In the genomic region with DNA sequence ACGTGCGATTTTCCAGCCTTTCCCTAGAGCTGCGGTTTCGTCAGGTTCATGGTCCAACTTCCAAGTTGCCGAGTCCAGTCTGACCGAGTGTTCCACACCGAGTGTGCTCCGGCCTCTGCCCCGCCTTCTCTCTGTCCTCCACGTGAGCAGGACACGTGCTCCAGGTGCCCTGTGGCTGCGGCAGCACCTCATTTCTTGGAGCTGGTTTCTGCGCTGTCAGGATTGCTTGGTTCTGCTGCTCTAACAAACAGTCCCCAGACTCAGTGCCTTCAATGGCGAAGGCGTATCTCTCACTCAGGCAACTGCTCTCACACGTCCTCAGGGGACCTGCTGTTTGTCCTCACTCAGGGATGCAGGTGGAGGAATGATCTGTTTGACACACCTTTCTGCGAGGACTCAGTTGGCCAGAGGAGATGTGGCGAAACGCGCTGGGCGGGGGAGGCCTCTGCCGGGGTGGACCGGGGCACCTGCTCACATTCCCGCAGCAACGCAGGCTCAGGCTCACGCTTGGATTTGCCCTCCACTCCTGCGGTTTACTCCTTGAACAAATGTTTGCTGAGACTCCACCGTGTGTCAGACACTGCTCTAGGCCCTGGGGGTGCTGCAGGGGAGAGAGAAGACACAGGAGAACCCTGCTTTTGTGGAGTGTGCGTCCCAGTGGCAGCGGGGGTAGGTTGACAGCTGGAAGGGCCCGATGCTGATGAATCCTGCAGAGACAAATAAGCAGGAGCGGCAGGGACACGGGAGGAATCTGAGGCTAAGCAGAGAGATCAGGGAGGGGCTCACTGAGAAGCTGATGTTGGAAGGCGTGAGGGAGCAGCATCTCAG, we compare ENCODE assay signal across 1 cellular context.
TF ChIP-seq lines count a peak whose summit lies in the region.

No MANE protein-coding gene starts in this region.

TF ChIP-seq in HepG2, 621 proteins besides CTCF, POLR2A, EP300 and RAD21 (continued from another document and continues in another):
- TF ChIP-seq TCF7 (IDR thresholded peaks at IDR 0.05; ENCODE audit: low read depth) (peak; percentile 41; the same call in 1 of the 2 replicates), KAT8 (CRISPR knock-in tag; IDR thresholded peaks at IDR 0.05) (0 out of 2 replicates have a peak, but pooled peaks have one; percentile 42), HES4 (CRISPR knock-in tag; IDR thresholded peaks at IDR 0.05; ENCODE audit: borderline replicate concordance) (peak; percentile 75; the same call in 1 of the 2 replicates), MAZ (IDR thresholded peaks at IDR 0.05; ENCODE audit: borderline replicate concordance, low read depth, low read length) (no peak), MAZ (CRISPR knock-in tag; IDR thresholded peaks at IDR 0.05; ENCODE audit: low read depth) (peak; percentile 50; the same call in 1 of the 2 replicates), ZNF230 (CRISPR knock-in tag; IDR thresholded peaks at IDR 0.05) (peak; percentile 77; the same call in 1 of the 2 replicates), RARA (CRISPR knock-in tag; IDR thresholded peaks at IDR 0.05) (peak; percentile 74), GATAD2A (CRISPR knock-in tag; IDR thresholded peaks at IDR 0.05) (peak; percentile 59; the same call in 1 of the 2 replicates), ZSCAN22 (CRISPR knock-in tag; IDR thresholded peaks at IDR 0.05) (peak; percentile 55; the same call in 1 of the 2 replicates), MXD4 (CRISPR knock-in tag; IDR thresholded peaks at IDR 0.05) (peak; percentile 71; the same call in 1 of the 2 replicates), CBX5 (CRISPR knock-in tag; IDR thresholded peaks at IDR 0.05; ENCODE audit: borderline replicate concordance) (peak; percentile 52; the same call in 1 of the 2 replicates), ZNF251 (CRISPR knock-in tag; IDR thresholded peaks at IDR 0.05) (no peak), EEA1 (CRISPR knock-in tag; IDR thresholded peaks at IDR 0.05; ENCODE audit: borderline replicate concordance) (no peak), ZNF878 (CRISPR knock-in tag; IDR thresholded peaks at IDR 0.05) (peak; percentile 75; the same call in 1 of the 2 replicates), PPARG (CRISPR knock-in tag; conservative IDR thresholded peaks at IDR 0.05) (0 out of 2 replicates have a peak, but pooled peaks have one; percentile 35), ZNF850 (CRISPR knock-in tag; conservative IDR thresholded peaks at IDR 0.05) (no peak), ZNF546 (CRISPR knock-in tag; conservative IDR thresholded peaks at IDR 0.05) (peak; percentile 73; the same call in 1 of the 2 replicates), MYC (CRISPR knock-in tag; IDR thresholded peaks at IDR 0.05; ENCODE audit: borderline replicate concordance) (peak; percentile 93), KLF6 (CRISPR knock-in tag; IDR thresholded peaks at IDR 0.05) (peak; percentile 77; the same call in 1 of the 2 replicates), ZFX (CRISPR knock-in tag; IDR thresholded peaks at IDR 0.05; ENCODE audit: low read depth) (peak; percentile 60; the same call in 1 of the 2 replicates), TARDBP (CRISPR knock-in tag; IDR thresholded peaks at IDR 0.05) (peak; percentile 84; the same call in 1 of the 2 replicates), ZNF883 (CRISPR knock-in tag; IDR thresholded peaks at IDR 0.05; ENCODE audit: not compliant biosample characterization) (peak; percentile 77), CEBPG (CRISPR knock-in tag; IDR thresholded peaks at IDR 0.05) (peak; percentile 58), ZNF468 (CRISPR knock-in tag; IDR thresholded peaks at IDR 0.05) (no peak)
- TF ChIP-seq, protein P1, sequence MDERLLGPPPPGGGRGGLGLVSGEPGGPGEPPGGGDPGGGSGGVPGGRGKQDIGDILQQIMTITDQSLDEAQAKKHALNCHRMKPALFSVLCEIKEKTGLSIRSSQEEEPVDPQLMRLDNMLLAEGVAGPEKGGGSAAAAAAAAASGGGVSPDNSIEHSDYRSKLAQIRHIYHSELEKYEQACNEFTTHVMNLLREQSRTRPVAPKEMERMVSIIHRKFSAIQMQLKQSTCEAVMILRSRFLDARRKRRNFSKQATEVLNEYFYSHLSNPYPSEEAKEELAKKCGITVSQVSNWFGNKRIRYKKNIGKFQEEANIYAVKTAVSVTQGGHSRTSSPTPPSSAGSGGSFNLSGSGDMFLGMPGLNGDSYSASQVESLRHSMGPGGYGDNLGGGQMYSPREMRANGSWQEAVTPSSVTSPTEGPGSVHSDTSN (CRISPR knock-in tag; IDR thresholded peaks at IDR 0.05) = no peak
- TF ChIP-seq, protein P2, sequence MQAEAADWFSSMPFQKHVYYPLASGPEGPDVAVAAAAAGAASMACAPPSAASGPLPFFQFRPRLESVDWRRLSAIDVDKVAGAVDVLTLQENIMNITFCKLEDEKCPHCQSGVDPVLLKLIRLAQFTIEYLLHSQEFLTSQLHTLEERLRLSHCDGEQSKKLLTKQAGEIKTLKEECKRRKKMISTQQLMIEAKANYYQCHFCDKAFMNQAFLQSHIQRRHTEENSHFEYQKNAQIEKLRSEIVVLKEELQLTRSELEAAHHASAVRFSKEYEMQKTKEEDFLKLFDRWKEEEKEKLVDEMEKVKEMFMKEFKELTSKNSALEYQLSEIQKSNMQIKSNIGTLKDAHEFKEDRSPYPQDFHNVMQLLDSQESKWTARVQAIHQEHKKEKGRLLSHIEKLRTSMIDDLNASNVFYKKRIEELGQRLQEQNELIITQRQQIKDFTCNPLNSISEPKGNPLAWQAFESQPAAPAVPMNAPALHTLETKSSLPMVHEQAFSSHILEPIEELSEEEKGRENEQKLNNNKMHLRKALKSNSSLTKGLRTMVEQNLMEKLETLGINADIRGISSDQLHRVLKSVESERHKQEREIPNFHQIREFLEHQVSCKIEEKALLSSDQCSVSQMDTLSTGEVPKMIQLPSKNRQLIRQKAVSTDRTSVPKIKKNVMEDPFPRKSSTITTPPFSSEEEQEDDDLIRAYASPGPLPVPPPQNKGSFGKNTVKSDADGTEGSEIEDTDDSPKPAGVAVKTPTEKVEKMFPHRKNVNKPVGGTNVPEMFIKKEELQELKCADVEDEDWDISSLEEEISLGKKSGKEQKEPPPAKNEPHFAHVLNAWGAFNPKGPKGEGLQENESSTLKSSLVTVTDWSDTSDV (CRISPR knock-in tag; IDR thresholded peaks at IDR 0.05) = peak; percentile 94; the same call in 1 of the 2 replicates
- TF ChIP-seq, protein P3, sequence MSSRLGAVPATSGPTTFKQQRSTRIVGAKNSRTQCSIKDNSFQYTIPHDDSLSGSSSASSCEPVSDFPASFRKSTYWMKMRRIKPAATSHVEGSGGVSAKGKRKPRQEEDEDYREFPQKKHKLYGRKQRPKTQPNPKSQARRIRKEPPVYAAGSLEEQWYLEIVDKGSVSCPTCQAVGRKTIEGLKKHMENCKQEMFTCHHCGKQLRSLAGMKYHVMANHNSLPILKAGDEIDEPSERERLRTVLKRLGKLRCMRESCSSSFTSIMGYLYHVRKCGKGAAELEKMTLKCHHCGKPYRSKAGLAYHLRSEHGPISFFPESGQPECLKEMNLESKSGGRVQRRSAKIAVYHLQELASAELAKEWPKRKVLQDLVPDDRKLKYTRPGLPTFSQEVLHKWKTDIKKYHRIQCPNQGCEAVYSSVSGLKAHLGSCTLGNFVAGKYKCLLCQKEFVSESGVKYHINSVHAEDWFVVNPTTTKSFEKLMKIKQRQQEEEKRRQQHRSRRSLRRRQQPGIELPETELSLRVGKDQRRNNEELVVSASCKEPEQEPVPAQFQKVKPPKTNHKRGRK (CRISPR knock-in tag; IDR thresholded peaks at IDR 0.05) = 0 out of 2 replicates have a peak, but pooled peaks have one; percentile 68
- TF ChIP-seq, protein P4, sequence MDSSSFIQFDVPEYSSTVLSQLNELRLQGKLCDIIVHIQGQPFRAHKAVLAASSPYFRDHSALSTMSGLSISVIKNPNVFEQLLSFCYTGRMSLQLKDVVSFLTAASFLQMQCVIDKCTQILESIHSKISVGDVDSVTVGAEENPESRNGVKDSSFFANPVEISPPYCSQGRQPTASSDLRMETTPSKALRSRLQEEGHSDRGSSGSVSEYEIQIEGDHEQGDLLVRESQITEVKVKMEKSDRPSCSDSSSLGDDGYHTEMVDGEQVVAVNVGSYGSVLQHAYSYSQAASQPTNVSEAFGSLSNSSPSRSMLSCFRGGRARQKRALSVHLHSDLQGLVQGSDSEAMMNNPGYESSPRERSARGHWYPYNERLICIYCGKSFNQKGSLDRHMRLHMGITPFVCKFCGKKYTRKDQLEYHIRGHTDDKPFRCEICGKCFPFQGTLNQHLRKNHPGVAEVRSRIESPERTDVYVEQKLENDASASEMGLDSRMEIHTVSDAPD (CRISPR knock-in tag; IDR thresholded peaks at IDR 0.05) = peak; percentile 76; the same call in 1 of the 2 replicates
- TF ChIP-seq, protein P5, sequence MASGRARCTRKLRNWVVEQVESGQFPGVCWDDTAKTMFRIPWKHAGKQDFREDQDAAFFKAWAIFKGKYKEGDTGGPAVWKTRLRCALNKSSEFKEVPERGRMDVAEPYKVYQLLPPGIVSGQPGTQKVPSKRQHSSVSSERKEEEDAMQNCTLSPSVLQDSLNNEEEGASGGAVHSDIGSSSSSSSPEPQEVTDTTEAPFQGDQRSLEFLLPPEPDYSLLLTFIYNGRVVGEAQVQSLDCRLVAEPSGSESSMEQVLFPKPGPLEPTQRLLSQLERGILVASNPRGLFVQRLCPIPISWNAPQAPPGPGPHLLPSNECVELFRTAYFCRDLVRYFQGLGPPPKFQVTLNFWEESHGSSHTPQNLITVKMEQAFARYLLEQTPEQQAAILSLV (CRISPR knock-in tag; IDR thresholded peaks at IDR 0.05; ENCODE audit: borderline replicate concordance) = peak; percentile 77
- TF ChIP-seq, protein P6, sequence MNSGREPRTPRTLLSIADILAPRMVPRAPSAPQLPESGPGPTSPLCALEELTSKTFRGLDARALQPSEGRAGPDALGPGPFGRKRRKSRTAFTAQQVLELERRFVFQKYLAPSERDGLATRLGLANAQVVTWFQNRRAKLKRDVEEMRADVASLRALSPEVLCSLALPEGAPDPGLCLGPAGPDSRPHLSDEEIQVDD (CRISPR knock-in tag; IDR thresholded peaks at IDR 0.05; ENCODE audit: borderline replicate concordance) = peak; percentile 92; the same call in 1 of the 2 replicates
- TF ChIP-seq, protein P7, sequence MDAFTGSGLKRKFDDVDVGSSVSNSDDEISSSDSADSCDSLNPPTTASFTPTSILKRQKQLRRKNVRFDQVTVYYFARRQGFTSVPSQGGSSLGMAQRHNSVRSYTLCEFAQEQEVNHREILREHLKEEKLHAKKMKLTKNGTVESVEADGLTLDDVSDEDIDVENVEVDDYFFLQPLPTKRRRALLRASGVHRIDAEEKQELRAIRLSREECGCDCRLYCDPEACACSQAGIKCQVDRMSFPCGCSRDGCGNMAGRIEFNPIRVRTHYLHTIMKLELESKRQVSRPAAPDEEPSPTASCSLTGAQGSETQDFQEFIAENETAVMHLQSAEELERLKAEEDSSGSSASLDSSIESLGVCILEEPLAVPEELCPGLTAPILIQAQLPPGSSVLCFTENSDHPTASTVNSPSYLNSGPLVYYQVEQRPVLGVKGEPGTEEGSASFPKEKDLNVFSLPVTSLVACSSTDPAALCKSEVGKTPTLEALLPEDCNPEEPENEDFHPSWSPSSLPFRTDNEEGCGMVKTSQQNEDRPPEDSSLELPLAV (CRISPR knock-in tag; conservative IDR thresholded peaks at IDR 0.05; ENCODE audit: low read depth) = no peak
- TF ChIP-seq, protein P8, sequence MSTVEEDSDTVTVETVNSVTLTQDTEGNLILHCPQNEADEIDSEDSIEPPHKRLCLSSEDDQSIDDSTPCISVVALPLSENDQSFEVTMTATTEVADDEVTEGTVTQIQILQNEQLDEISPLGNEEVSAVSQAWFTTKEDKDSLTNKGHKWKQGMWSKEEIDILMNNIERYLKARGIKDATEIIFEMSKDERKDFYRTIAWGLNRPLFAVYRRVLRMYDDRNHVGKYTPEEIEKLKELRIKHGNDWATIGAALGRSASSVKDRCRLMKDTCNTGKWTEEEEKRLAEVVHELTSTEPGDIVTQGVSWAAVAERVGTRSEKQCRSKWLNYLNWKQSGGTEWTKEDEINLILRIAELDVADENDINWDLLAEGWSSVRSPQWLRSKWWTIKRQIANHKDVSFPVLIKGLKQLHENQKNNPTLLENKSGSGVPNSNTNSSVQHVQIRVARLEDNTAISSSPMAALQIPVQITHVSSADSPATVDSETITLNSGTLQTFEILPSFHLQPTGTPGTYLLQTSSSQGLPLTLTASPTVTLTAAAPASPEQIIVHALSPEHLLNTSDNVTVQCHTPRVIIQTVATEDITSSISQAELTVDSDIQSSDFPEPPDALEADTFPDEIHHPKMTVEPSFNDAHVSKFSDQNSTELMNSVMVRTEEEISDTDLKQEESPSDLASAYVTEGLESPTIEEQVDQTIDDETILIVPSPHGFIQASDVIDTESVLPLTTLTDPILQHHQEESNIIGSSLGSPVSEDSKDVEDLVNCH (CRISPR knock-in tag; IDR thresholded peaks at IDR 0.05) = 0 out of 2 replicates have a peak, but pooled peaks have one; percentile 36
- TF ChIP-seq, protein P9, sequence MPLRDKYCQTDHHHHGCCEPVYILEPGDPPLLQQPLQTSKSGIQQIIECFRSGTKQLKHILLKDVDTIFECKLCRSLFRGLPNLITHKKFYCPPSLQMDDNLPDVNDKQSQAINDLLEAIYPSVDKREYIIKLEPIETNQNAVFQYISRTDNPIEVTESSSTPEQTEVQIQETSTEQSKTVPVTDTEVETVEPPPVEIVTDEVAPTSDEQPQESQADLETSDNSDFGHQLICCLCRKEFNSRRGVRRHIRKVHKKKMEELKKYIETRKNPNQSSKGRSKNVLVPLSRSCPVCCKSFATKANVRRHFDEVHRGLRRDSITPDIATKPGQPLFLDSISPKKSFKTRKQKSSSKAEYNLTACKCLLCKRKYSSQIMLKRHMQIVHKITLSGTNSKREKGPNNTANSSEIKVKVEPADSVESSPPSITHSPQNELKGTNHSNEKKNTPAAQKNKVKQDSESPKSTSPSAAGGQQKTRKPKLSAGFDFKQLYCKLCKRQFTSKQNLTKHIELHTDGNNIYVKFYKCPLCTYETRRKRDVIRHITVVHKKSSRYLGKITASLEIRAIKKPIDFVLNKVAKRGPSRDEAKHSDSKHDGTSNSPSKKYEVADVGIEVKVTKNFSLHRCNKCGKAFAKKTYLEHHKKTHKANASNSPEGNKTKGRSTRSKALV (CRISPR knock-in tag; IDR thresholded peaks at IDR 0.05) = peak; percentile 52; the same call in 1 of the 2 replicates
- TF ChIP-seq, protein P10, sequence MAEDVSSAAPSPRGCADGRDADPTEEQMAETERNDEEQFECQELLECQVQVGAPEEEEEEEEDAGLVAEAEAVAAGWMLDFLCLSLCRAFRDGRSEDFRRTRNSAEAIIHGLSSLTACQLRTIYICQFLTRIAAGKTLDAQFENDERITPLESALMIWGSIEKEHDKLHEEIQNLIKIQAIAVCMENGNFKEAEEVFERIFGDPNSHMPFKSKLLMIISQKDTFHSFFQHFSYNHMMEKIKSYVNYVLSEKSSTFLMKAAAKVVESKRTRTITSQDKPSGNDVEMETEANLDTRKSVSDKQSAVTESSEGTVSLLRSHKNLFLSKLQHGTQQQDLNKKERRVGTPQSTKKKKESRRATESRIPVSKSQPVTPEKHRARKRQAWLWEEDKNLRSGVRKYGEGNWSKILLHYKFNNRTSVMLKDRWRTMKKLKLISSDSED (CRISPR knock-in tag; IDR thresholded peaks at IDR 0.05) = 0 out of 2 replicates have a peak, but pooled peaks have one; percentile 33
- TF ChIP-seq, protein P11, sequence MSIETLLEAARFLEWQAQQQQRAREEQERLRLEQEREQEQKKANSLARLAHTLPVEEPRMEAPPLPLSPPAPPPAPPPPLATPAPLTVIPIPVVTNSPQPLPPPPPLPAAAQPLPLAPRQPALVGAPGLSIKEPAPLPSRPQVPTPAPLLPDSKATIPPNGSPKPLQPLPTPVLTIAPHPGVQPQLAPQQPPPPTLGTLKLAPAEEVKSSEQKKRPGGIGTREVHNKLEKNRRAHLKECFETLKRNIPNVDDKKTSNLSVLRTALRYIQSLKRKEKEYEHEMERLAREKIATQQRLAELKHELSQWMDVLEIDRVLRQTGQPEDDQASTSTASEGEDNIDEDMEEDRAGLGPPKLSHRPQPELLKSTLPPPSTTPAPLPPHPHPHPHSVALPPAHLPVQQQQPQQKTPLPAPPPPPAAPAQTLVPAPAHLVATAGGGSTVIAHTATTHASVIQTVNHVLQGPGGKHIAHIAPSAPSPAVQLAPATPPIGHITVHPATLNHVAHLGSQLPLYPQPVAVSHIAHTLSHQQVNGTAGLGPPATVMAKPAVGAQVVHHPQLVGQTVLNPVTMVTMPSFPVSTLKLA (IDR thresholded peaks at IDR 0.05) = peak; percentile 68
